In the genomic region with DNA sequence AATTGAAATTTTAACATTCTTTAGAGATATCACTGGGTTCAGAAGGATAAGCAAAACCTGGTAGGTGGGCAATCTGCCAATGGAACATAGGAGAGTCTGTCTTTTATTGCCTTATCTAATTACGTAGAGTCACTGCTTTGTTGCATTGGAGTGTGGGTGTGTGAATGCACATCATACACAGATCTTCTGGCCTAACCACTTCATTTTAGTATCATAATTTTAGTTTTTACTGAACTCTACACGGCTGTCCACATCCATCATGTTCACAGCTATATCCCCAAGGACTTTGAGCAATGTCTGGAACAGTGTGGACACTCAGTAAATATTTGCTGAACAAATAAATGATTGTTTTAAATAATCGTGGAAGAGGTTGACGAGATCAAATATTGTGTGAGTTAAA, we compare ENCODE assay signal across 17 cellular contexts.
DNase-seq lines count a peak whose midpoint lies in the region; ATAC-seq and TF ChIP-seq lines count a peak whose summit lies in the region.
"Had no signal": no experiment of that assay in that cellular context is flagged by ENCODE, and none has a peak within 500 bp of the region (broad histone marks: within the 10 kb centered on the region; RNA-seq: fewer than 3 reads in every experiment).

No MANE protein-coding gene starts in this region.

- no peak for DNase-seq in Caco-2
- DNase-seq in LNCaP clone FGC (ENCODE audit: low read depth): peak; percentile 35
- peak; percentile 89 for DNase-seq in NCI-H69 (lab: John Stamatoyannopoulos, UW)
- no peak for DNase-seq in left ventricle myocardium superior
- no peak for DNase-seq in hippocampal formation (lab: John Stamatoyannopoulos, UW)
- DNase-seq in retina: no peak
- no peak for DNase-seq in GM13976 (ENCODE audit: low spot score)
- no peak for DNase-seq in A172 (ENCODE audit: low spot score)
- DNase-seq: activated CD4-positive, alpha-beta memory T cell treated with anti-CD3 and anti-CD28 coated beads, Interleukin-2, amount 10 ng/mL, durations not matched to agents 7 days and 5 days; activated gamma-delta T cell; body of pancreas; effector CD4-positive, alpha-beta T cell; GDM1; NCI-H146; stimulated activated naive CD8-positive, alpha-beta T cell treated with anti-CD3 and anti-CD28 coated beads, Interleukin-15, amount 100 ng/mL, for 72 hours had no signal

- H3K27me3 ChIP-seq in Caco-2 (replicated peaks; ENCODE audit: control insufficient read depth, insufficient read depth, low read length): no peaks in the 10 kb centered on the region
- H3K27me3 ChIP-seq: BLaER1 treated with 17β-estradiol and CSF1 and Interleukin-3, amounts not matched to agents 10 nM and 100 nM; body of pancreas had no signal

- no peak overlapping the region for H3K4me3 ChIP-seq in Caco-2 (ENCODE audit: low read depth, low read length)
- no peak overlapping the region for H3K4me3 ChIP-seq in LNCaP clone FGC (ENCODE audit: low read depth, low read length)
- H3K4me3 ChIP-seq: BLaER1 treated with 17β-estradiol and CSF1 and Interleukin-3, amounts not matched to agents 10 nM and 100 nM; body of pancreas; HAP-1 had no signal

- no peaks in the 10 kb centered on the region for H3K4me1 Mint-ChIP-seq in Caco-2 (ENCODE audit: low read depth, unreplicated experiment)
- H3K4me1 Mint-ChIP-seq: stimulated activated naive CD8-positive, alpha-beta T cell treated with anti-CD3 and anti-CD28 coated beads, Interleukin-15, amount 100 ng/mL, for 72 hours had no signal

- H3K9me3 ChIP-seq in Caco-2: no peaks in the 10 kb centered on the region
- H3K9me3 ChIP-seq: BLaER1 treated with 17β-estradiol and CSF1 and Interleukin-3, amounts not matched to agents 10 nM and 100 nM; body of pancreas; HAP-1 had no signal

- ATAC-seq in left ventricle myocardium superior: peak; percentile 37
- ATAC-seq: body of pancreas; stimulated activated naive CD8-positive, alpha-beta T cell treated with anti-CD3 and anti-CD28 coated beads, Interleukin-15, amount 100 ng/mL, for 72 hours had no signal

- BruUV-seq in Caco-2 (replicated peaks; lab: Mats Ljungman, UMichigan): no TSS peak

- no peaks in the 10 kb centered on the region for H3K36me3 Mint-ChIP-seq in Caco-2 (ENCODE audit: insufficient read depth, unreplicated experiment)

- no peaks in the 10 kb centered on the region for H3K36me3 ChIP-seq in Caco-2 (ENCODE audit: control insufficient read depth, insufficient read depth, low read length)
- H3K36me3 ChIP-seq: BLaER1 treated with 17β-estradiol and CSF1 and Interleukin-3, amounts not matched to agents 10 nM and 100 nM; HAP-1 had no signal

- H3K9me3 Mint-ChIP-seq in Caco-2 (ENCODE audit: unreplicated experiment): no peaks in the 10 kb centered on the region
- H3K9me3 Mint-ChIP-seq: activated CD4-positive, alpha-beta memory T cell treated with anti-CD3 and anti-CD28 coated beads, Interleukin-2, amount 10 ng/mL, durations not matched to agents 7 days and 5 days; stimulated activated naive CD8-positive, alpha-beta T cell treated with anti-CD3 and anti-CD28 coated beads, Interleukin-15, amount 100 ng/mL, for 72 hours had no signal

- POLR2A ChIA-PET in Caco-2 (lab: Charles Lee): no interaction called here

- no peaks in the 10 kb centered on the region for H3K27me3 Mint-ChIP-seq in Caco-2 (ENCODE audit: insufficient read depth, unreplicated experiment)
- H3K27me3 Mint-ChIP-seq: activated CD4-positive, alpha-beta memory T cell treated with anti-CD3 and anti-CD28 coated beads, Interleukin-2, amount 10 ng/mL, durations not matched to agents 7 days and 5 days had no signal

- CTCF ChIA-PET in Caco-2 (lab: Charles Lee): no interaction called here

- intact Hi-C loops in Caco-2 (cut with micrococcal nuclease; ENCODE audit: unreplicated experiment) (no loop called here), left ventricle myocardium superior (cut with micrococcal nuclease) (no loop called here)

- in situ Hi-C loops in GM13976 (cut with MboI; ENCODE audit: low sequenced_read_pairs, unreplicated experiment): no loop called here

- H3K27ac Mint-ChIP-seq in Caco-2 (ENCODE audit: unreplicated experiment): peak overlapping the region; percentile 11
- H3K27ac Mint-ChIP-seq: activated CD4-positive, alpha-beta memory T cell treated with anti-CD3 and anti-CD28 coated beads, Interleukin-2, amount 10 ng/mL, durations not matched to agents 7 days and 5 days; stimulated activated naive CD8-positive, alpha-beta T cell treated with anti-CD3 and anti-CD28 coated beads, Interleukin-15, amount 100 ng/mL, for 72 hours had no signal

- no peak for TF ChIP-seq CTCF in Caco-2 (IDR thresholded peaks at IDR 0.05; ENCODE audit: insufficient read depth in 1 of 2, low read depth in 1 of 2, low read length in 1 of 2, severe bottlenecking in 1 of 2, unreplicated experiment in 1 of 2)
- TF ChIP-seq CTCF in LNCaP clone FGC (IDR thresholded peaks at IDR 0.05; ENCODE audit: control insufficient read depth, extremely low read depth, insufficient read depth): no peak
- no peak for TF ChIP-seq CTCF in GM13976 (IDR thresholded peaks at IDR 0.05; ENCODE audit: borderline replicate concordance, control extremely low read depth, extremely low read depth, insufficient read depth, missing control alignments)

- H3K4me1 ChIP-seq in Caco-2: peaks cover 6% of the 10 kb centered on the region; the same call in 1 of the 2 replicates
- H3K4me1 ChIP-seq: BLaER1 treated with 17β-estradiol and CSF1 and Interleukin-3, amounts not matched to agents 10 nM and 100 nM; body of pancreas; HAP-1 had no signal

- no peak overlapping the region for H3K4me3 Mint-ChIP-seq in Caco-2 (ENCODE audit: unreplicated experiment)
- H3K4me3 Mint-ChIP-seq: activated CD4-positive, alpha-beta memory T cell treated with anti-CD3 and anti-CD28 coated beads, Interleukin-2, amount 10 ng/mL, durations not matched to agents 7 days and 5 days; stimulated activated naive CD8-positive, alpha-beta T cell treated with anti-CD3 and anti-CD28 coated beads, Interleukin-15, amount 100 ng/mL, for 72 hours had no signal

Comparison
In these comparisons a context has a peak if more than half of its experiments do, and no peak if none do; other contexts are left out.
1. DNase-seq: peak in LNCaP clone FGC (single experiment) and NCI-H69 (single experiment); none in Caco-2 (0 of 2), left ventricle myocardium superior (single experiment), hippocampal formation (0 of 2), retina (single experiment), GM13976 (single experiment) and A172 (single experiment).